ENCODE assay signal across 24 cellular contexts in the genomic region with DNA sequence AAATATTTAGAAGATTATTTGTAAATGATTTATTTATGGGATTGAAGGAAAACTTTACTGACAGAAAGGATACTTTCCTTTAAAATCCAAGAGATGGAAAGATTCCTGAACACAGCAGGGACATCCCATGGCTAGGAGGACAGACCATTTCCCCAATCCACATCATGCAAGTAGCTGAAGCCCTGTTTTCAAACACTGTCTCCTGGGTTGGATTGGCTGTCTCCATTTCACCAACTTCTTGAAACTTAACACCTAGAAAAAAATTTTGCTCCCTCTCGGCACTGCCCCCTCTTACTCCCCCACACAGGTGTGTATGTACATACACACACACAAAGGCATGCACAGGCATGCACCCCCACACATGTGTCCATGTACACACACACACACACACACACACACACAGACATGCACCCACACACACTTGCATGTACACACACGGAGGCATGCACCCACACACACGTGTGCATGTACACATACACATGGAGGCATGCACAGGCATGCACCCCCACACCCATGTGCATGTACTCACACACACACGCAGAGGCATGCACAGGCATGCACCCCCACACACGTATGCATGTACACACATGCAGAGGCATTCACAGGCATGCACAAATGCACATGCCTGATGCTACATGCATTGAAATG.
DNase-seq lines count a peak whose midpoint lies in the region; ATAC-seq, FAIRE-seq and TF ChIP-seq lines count a peak whose summit lies in the region.
"Had no signal": no experiment of that assay in that cellular context is flagged by ENCODE, and none has a peak within 500 bp of the region (broad histone marks: within the 10 kb centered on the region; RNA-seq: fewer than 3 reads in every experiment).

No MANE protein-coding gene starts in this region.

- TF ChIP-seq RAD21 in HepG2 (CRISPR knock-in tag; IDR thresholded peaks at IDR 0.05) (no peak), H1 (IDR thresholded peaks at IDR 0.05 in 1 of 2, conservative IDR thresholded peaks at IDR 0.05 in 1 of 2; ENCODE audit: low read depth in 2 of 2, low read length in 2 of 2) (no peak)

- H3K23me2 ChIP-seq in H1 (ENCODE audit: low read depth, low read length), result no peaks in the 10 kb centered on the region

- H3K36me3 ChIP-seq in HepG2 (replicated peaks in 1 of 2; ENCODE audit: control insufficient read depth in 1 of 2, insufficient read depth in 2 of 2, low read length in 2 of 2), result no peaks in the 10 kb centered on the region
- H3K36me3 ChIP-seq in right lobe of liver, result no peaks in the 10 kb centered on the region
- H3K36me3 ChIP-seq in H1 (ENCODE audit: control insufficient read depth in 2 of 4, insufficient read depth in 4 of 4, low read length in 3 of 4), result no peaks in the 10 kb centered on the region
- no peaks in the 10 kb centered on the region for H3K36me3 ChIP-seq in mesenchymal stem cell (ENCODE audit: control insufficient read depth in 1 of 2, insufficient read depth in 2 of 2, low read depth in 1 of 2, low read length in 2 of 2)
- H3K36me3 ChIP-seq in prostate gland, result no peaks in the 10 kb centered on the region
- H3K36me3 ChIP-seq: Peyer's patch had no signal

- no peaks in the 10 kb centered on the region for H3K9me3 Mint-ChIP-seq in immature natural killer cell

- H4K91ac ChIP-seq in H1 (replicated peaks; ENCODE audit: insufficient read length, low read length) (peak overlapping the region; percentile 74), mesenchymal stem cell (ENCODE audit: low read length) (peak overlapping the region; percentile 19)

- H4K20me1 ChIP-seq in HepG2 (ENCODE audit: insufficient read depth, low read length) (no peaks in the 10 kb centered on the region), H1 (replicated peaks in 1 of 2; ENCODE audit: control insufficient read depth in 1 of 2, insufficient read depth in 2 of 2, low read length in 2 of 2) (peaks cover 0 to 2% of the 10 kb centered on the region in 2 experiments)

- peak overlapping the region in 1 of 6 donors; percentile 68 for H3K27ac Mint-ChIP-seq in immature natural killer cell
- H3K27ac Mint-ChIP-seq: IgD-negative memory B cell had no signal

- H2BK120ac ChIP-seq in H1 (replicated peaks; ENCODE audit: low read depth, low read length) (no peak overlapping the region), mesenchymal stem cell (ENCODE audit: low read depth, low read length) (no peak overlapping the region)

- H3K4me2 ChIP-seq in HepG2 (ENCODE audit: low read depth, low read length) (no peak overlapping the region), H1 (ENCODE audit: insufficient read depth in 1 of 2, low read depth in 2 of 2, low read length in 2 of 2) (no peak overlapping the region), mesenchymal stem cell (ENCODE audit: low read length, poor library complexity, severe bottlenecking) (no peak overlapping the region)

- no peak overlapping the region; the same call in 1 of the 2 replicates for H4K8ac ChIP-seq in H1 (ENCODE audit: extremely low read depth, insufficient read depth, low read length)
- H4K8ac ChIP-seq in mesenchymal stem cell (ENCODE audit: low read length), result no peak overlapping the region

- peak overlapping the region; percentile 87; the same call in 1 of the 2 replicates for H2BK12ac ChIP-seq in H1 (ENCODE audit: low read depth, low read length)
- H2BK12ac ChIP-seq in mesenchymal stem cell (ENCODE audit: low read length in 2 of 2), result no peak overlapping the region

- H3K27me3 ChIP-seq in HepG2 (ENCODE audit: control insufficient read depth in 1 of 2, insufficient read depth in 2 of 2, low read length in 2 of 2) (no peaks in the 10 kb centered on the region), right lobe of liver (no peaks in the 10 kb centered on the region), H1 (replicated peaks in 1 of 4; ENCODE audit: control insufficient read depth in 3 of 4, extremely low read depth in 1 of 4, insufficient read depth in 3 of 4, low read length in 3 of 4) (no peaks in the 10 kb centered on the region), mesenchymal stem cell (ENCODE audit: control insufficient read depth in 1 of 2, insufficient read depth in 1 of 2, low read length in 2 of 2) (no peaks in the 10 kb centered on the region), prostate gland (replicated peaks; ENCODE audit: insufficient read depth) (no peaks in the 10 kb centered on the region)
- H3K27me3 ChIP-seq: Peyer's patch had no signal

- FAIRE-seq in HepG2 (lab: Jason Lieb, UNC) (no peak), H1 (lab: Jason Lieb, UNC) (no peak)
- FAIRE-seq: D721Med, GM19239 had no signal

- no peaks in the 10 kb centered on the region for H3K4me1 ChIP-seq in HepG2 (ENCODE audit: insufficient read depth, low read length)
- no peaks in the 10 kb centered on the region for H3K4me1 ChIP-seq in right lobe of liver
- peaks cover 0 to 3% (median 0%) of the 10 kb centered on the region in 4 experiments; a peak in 1 of 7 replicates for H3K4me1 ChIP-seq in H1 (replicated peaks in 1 of 4; ENCODE audit: control insufficient read depth in 3 of 4, insufficient read depth in 4 of 4, low read length in 3 of 4)
- H3K4me1 ChIP-seq in mesenchymal stem cell (ENCODE audit: control insufficient read depth, insufficient read depth, low read depth, low read length), result no peaks in the 10 kb centered on the region
- H3K4me1 ChIP-seq in prostate gland (replicated peaks), result no peaks in the 10 kb centered on the region
- H3K4me1 ChIP-seq: Peyer's patch had no signal

- H3K36me3 Mint-ChIP-seq in immature natural killer cell, result peaks cover 0 to 9% (median 7%) of the 10 kb centered on the region in 3 donors
- H3K36me3 Mint-ChIP-seq: IgD-negative memory B cell had no signal

- H3K4ac ChIP-seq in H1 (replicated peaks; ENCODE audit: insufficient read length, low read depth, low read length), result peak overlapping the region; percentile 97
- H3K4ac ChIP-seq in mesenchymal stem cell (ENCODE audit: low read depth in 1 of 2, low read length in 2 of 2), result no peak overlapping the region

- intact Hi-C loops in HepG2 (cut with micrococcal nuclease; ENCODE audit: unreplicated experiment) (no loop called here), right lobe of liver (cut with DNase I) (no loop called here), prostate gland (cut with DNase I) (no loop called here)

- H3K4me3 ChIP-seq in HepG2 (replicated peaks in 1 of 3; ENCODE audit: insufficient read depth in 1 of 3, low read depth in 2 of 3, low read length in 3 of 3) (no peak overlapping the region), right lobe of liver (no peak overlapping the region), H1 (ENCODE audit: extremely low read depth in 1 of 4, insufficient read depth in 2 of 4, low read depth in 3 of 4, low read length in 4 of 4) (no peak overlapping the region), mesenchymal stem cell (ENCODE audit: insufficient read depth in 1 of 2, low read depth in 1 of 2, low read length in 2 of 2) (no peak overlapping the region), prostate gland (no peak overlapping the region)
- H3K4me3 ChIP-seq: Peyer's patch had no signal

- H3K27ac ChIP-seq in HepG2 (ENCODE audit: extremely low read length, insufficient read depth, low read length), result no peak overlapping the region
- no peak overlapping the region for H3K27ac ChIP-seq in right lobe of liver
- H3K27ac ChIP-seq in H1 (ENCODE audit: low read depth, low read length), result no peak overlapping the region
- no peak overlapping the region for H3K27ac ChIP-seq in mesenchymal stem cell (ENCODE audit: low read length, poor library complexity, severe bottlenecking)
- H3K27ac ChIP-seq in prostate gland, result no peak overlapping the region
- H3K27ac ChIP-seq: C4-2B, HL-60, Peyer's patch had no signal

- H3K4me3 Mint-ChIP-seq in immature natural killer cell, result no peak overlapping the region

- H2BK20ac ChIP-seq in H1 (ENCODE audit: low read length), result no peak overlapping the region

- H3K23ac ChIP-seq in H1 (ENCODE audit: insufficient read length) (no peak overlapping the region), mesenchymal stem cell (ENCODE audit: low read length in 2 of 2) (no peak overlapping the region)

- no peaks in the 10 kb centered on the region for H3K79me2 ChIP-seq in HepG2 (ENCODE audit: insufficient read depth, low read length)
- no peaks in the 10 kb centered on the region for H3K79me2 ChIP-seq in H1 (ENCODE audit: control insufficient read depth in 1 of 2, insufficient read depth in 2 of 2, low read length in 2 of 2)

- no peak for TF ChIP-seq EP300 in HepG2 (IDR thresholded peaks at IDR 0.05; ENCODE audit: low read depth in 2 of 2, low read length in 2 of 2)
- TF ChIP-seq EP300 in HepG2 (CRISPR knock-in tag; IDR thresholded peaks at IDR 0.05; ENCODE audit: borderline replicate concordance), result no peak
- TF ChIP-seq EP300 in H1 (IDR thresholded peaks at IDR 0.05; ENCODE audit: borderline replicate concordance in 1 of 2, low read depth in 2 of 2, low read length in 2 of 2), result no peak

- CTCF ChIA-PET in HepG2 (lab: Yijun Ruan, JAX; ENCODE audit: low intra/inter-chr PET ratio, low total read pairs), result no interaction called here
- CTCF ChIA-PET in H1 (lab: Charles Lee; ENCODE audit: partially characterized antibody), result interaction anchor here (0.6 to 1.5 kb wide), 5 partner anchors 13 to 303 kb away, joined by 3 to 4 read pairs (median 3); no protein-coding TSS in a partner anchor

- H2BK15ac ChIP-seq in H1 (ENCODE audit: low read length), result no peak overlapping the region; the same call in 1 of the 2 replicates
- H2BK15ac ChIP-seq in mesenchymal stem cell (ENCODE audit: low read depth, poor library complexity, severe bottlenecking), result no peak overlapping the region

- peak overlapping the region; percentile 81; the same call in 1 of the 2 replicates for H3K18ac ChIP-seq in H1 (ENCODE audit: extremely low read depth, low read length)
- H3K18ac ChIP-seq in mesenchymal stem cell (ENCODE audit: low read depth in 1 of 2, low read length in 2 of 2), result no peak overlapping the region

- in situ Hi-C loops in HepG2 (cut with HindIII; ENCODE audit: extremely low pct_ligation_motif_present, low pct_unique_long_range_greater_than_20kb), result no loop called here

- peak overlapping the region; percentile 6 for H3K56ac ChIP-seq in H1 (replicated peaks; ENCODE audit: insufficient read length, low read depth, low read length)

- BruUV-seq in HepG2 (replicated peaks; lab: Mats Ljungman, UMichigan), result no TSS peak

- no peak overlapping the region for H3K14ac ChIP-seq in H1 (ENCODE audit: insufficient read length)
- peak overlapping the region in 1 of 2 experiments; percentile 90 for H3K14ac ChIP-seq in mesenchymal stem cell (ENCODE audit: low read length in 2 of 2)

- ATAC-seq in HepG2 (no peak), right lobe of liver (no peak)

- H3K9ac ChIP-seq in HepG2 (ENCODE audit: insufficient read depth, low read depth, low read length) (no peak overlapping the region), H1 (replicated peaks in 1 of 4; ENCODE audit: extremely low read depth in 1 of 4, low read depth in 3 of 4, low read length in 3 of 4) (no peak overlapping the region), mesenchymal stem cell (ENCODE audit: low read length) (no peak overlapping the region)

- DNase-seq in HepG2 (ENCODE audit: low spot score), result no peak
- no peak for DNase-seq in right lobe of liver
- DNase-seq in H1 (ENCODE audit: low read depth in 1 of 2, low spot score in 2 of 2), result no peak
- DNase-seq in mesenchymal stem cell, result no peak
- DNase-seq in immature natural killer cell, result no peak
- no peak for DNase-seq in HuH-7 (ENCODE audit: low spot score)
- DNase-seq in prostate gland (ENCODE audit: low spot score), result no peak
- no peak for DNase-seq in stimulated activated CD4-positive, alpha-beta T cell treated with anti-CD3 and anti-CD28 coated beads, Interleukin-15, amount 100 ng/mL, for 24 hours
- DNase-seq: DMS53, EL, GF-D8, H7, Karpas-422, MV-4-11, NCI-H1105 treated with DMSO at 0.1 percent for 48 hours, NCI-H2029 treated with DMSO at 0.1 percent for 48 hours, NCI-H2171 treated with DMSO at 0.1 percent for 48 hours, NCI-H524 treated with DMSO at 0.1 percent for 48 hours, Peyer's patch had no signal

- no peaks in the 10 kb centered on the region for H3K79me1 ChIP-seq in H1 (ENCODE audit: low read depth, low read length)
- H3K79me1 ChIP-seq in mesenchymal stem cell (replicated peaks; ENCODE audit: low read length, poor library complexity, severe bottlenecking), result no peaks in the 10 kb centered on the region

- no peak overlapping the region for H2AFZ ChIP-seq in HepG2 (ENCODE audit: low read length)
- no peak overlapping the region for H2AFZ ChIP-seq in H1 (ENCODE audit: low read length)
- peak overlapping the region; percentile 57 for H2AFZ ChIP-seq in mesenchymal stem cell (ENCODE audit: low read depth, low read length)

- H2BK5ac ChIP-seq in H1 (ENCODE audit: low read depth, low read length), result peak overlapping the region; percentile 90
- no peak overlapping the region for H2BK5ac ChIP-seq in mesenchymal stem cell (ENCODE audit: low read depth, low read length, poor library complexity, severe bottlenecking)

- H3K27me3 Mint-ChIP-seq in immature natural killer cell (ENCODE audit: low read depth in 3 of 3), result peaks cover 0 to 5% (median 2%) of the 10 kb centered on the region in 3 donors
- H3K27me3 Mint-ChIP-seq: IgD-negative memory B cell had no signal

- no peak for TF ChIP-seq POLR2A in HepG2 (IDR thresholded peaks at IDR 0.05; ENCODE audit: insufficient read depth in 1 of 2, low read depth in 2 of 2, low read length in 2 of 2)
- TF ChIP-seq POLR2A in right lobe of liver (IDR thresholded peaks at IDR 0.05), result no peak
- no peak for TF ChIP-seq POLR2A in H1 (IDR thresholded peaks at IDR 0.05; ENCODE audit: control extremely low read depth in 1 of 2, low read depth in 2 of 2, low read length in 2 of 2)
- TF ChIP-seq POLR2A in prostate gland (IDR thresholded peaks at IDR 0.05), result no peak

- TF ChIP-seq CTCF in HepG2 (CRISPR knock-in tag; IDR thresholded peaks at IDR 0.05) (no peak), right lobe of liver (IDR thresholded peaks at IDR 0.05) (no peak), H1 (IDR thresholded peaks at IDR 0.05; ENCODE audit: control extremely low read depth in 1 of 3, insufficient read depth in 1 of 3, low read depth in 1 of 3, low read length in 3 of 3) (no peak), prostate gland (IDR thresholded peaks at IDR 0.05) (no peak)

- peak overlapping the region; percentile 76 for H4K5ac ChIP-seq in H1 (ENCODE audit: insufficient read length, low read depth, low read length)

- peak overlapping the region; percentile 94; the same call in 1 of the 2 replicates for H2AK5ac ChIP-seq in H1 (ENCODE audit: low read depth, low read length)
- H2AK5ac ChIP-seq in mesenchymal stem cell (ENCODE audit: low read length, severe bottlenecking), result no peak overlapping the region

- peaks cover 12% of the 10 kb centered on the region; the same call in 1 of the 2 replicates for H3K9me3 ChIP-seq in HepG2 (ENCODE audit: low read length)
- no peaks in the 10 kb centered on the region for H3K9me3 ChIP-seq in right lobe of liver
- H3K9me3 ChIP-seq in H1 (ENCODE audit: insufficient read depth in 2 of 2, low read depth in 1 of 2, low read length in 1 of 2), result no peaks in the 10 kb centered on the region
- no peaks in the 10 kb centered on the region for H3K9me3 ChIP-seq in mesenchymal stem cell (ENCODE audit: control insufficient read depth, low read length)
- no peaks in the 10 kb centered on the region for H3K9me3 ChIP-seq in prostate gland
- H3K9me3 ChIP-seq: Peyer's patch had no signal

- POLR2A ChIA-PET in HepG2 (lab: Yijun Ruan, JAX), result no interaction called here
- POLR2A ChIA-PET in H1 (lab: Charles Lee; ENCODE audit: partially characterized antibody), result no interaction called here

- no peaks in the 10 kb centered on the region for H3K4me1 Mint-ChIP-seq in immature natural killer cell
- H3K4me1 Mint-ChIP-seq: IgD-negative memory B cell had no signal

- WGBS in HepG2 (ENCODE audit: low lambda C conversion rate), result 7% methylated on average over 5 of the region's 5 CpGs
- 88% methylated on average over 4 of the region's 5 CpGs for WGBS in right lobe of liver (ENCODE audit: insufficient coverage, low coverage, low lambda C conversion rate, missing lambda C conversion rate)
- 89% methylated on average over 5 of the region's 5 CpGs; no CpG with 5 or more reads in 1 of the 2 experiments for WGBS in H1 (ENCODE audit: extremely low coverage in 1 of 2, insufficient coverage in 1 of 2, insufficient read length in 1 of 2, insufficient replicate concordance in 2 of 2, low coverage in 1 of 2, low lambda C conversion rate in 2 of 2, missing lambda C conversion rate in 1 of 2), 2 experiments
- WGBS in mesenchymal stem cell, result 74% methylated on average over 5 of the region's 5 CpGs
- 72% methylated on average over 5 of the region's 5 CpGs for WGBS in prostate gland
